In the genomic region with DNA sequence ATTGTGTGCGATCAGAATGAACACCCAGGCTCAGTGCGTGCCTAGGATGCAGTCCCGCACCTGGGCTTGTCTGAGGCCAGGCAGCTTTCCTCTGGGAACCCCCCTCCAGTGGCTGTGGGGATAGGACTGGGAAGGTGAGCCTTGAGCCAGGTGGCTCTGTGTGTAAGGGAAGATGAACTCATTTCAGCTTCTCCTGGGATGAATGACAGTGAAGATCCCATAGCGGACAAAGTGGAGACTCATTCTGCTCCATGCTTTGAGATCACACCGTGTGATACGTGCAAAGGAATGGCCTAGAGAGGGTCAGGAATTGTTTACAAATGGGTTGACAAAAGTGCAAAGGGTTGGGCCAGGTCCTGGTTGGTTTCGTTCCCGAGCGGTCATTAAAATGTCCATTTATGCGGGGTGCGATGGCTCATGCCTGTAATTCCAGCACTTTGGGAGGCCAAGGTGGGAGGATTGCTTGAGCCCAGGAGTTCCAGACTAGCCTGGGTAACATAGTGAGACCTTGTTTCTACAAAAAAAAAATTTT, we compare ENCODE assay signal across 20 cellular contexts. TPM values are rescaled to one million over a fixed set of nuclear protein-coding genes. Genes with fewer than 3 reads are reported as not detected.
DNase-seq lines count a peak whose midpoint lies in the region; ATAC-seq and TF ChIP-seq lines count a peak whose summit lies in the region.
"Had no signal": no experiment of that assay in that cellular context is flagged by ENCODE, and none has a peak within 500 bp of the region (broad histone marks: within the 10 kb centered on the region; RNA-seq: fewer than 3 reads in every experiment).

No MANE protein-coding gene starts in this region.

- H3K4me1 ChIP-seq in BLaER1 treated with 17β-estradiol and CSF1 and Interleukin-3, amounts not matched to agents 10 nM and 100 nM = peaks cover 52 to 79% (median 70%) of the 10 kb centered on the region in 10 experiments
- H3K4me1 ChIP-seq in right lobe of liver (peaks cover 0 to 95% (median 45%) of the 10 kb centered on the region in 4 donors), skeletal muscle tissue (ENCODE audit: control insufficient read depth in 3 of 3, insufficient read depth in 3 of 3, low read length in 3 of 3) (peaks cover 70 to 93% (median 88%) of the 10 kb centered on the region in 3 donors)

- WGBS in right lobe of liver (ENCODE audit: insufficient coverage, low coverage, low lambda C conversion rate, missing lambda C conversion rate) = 54% methylated on average over 11 of the region's 11 CpGs

- peak overlapping the region in 5 of 11 experiments; percentile 51 to 70 (median 66); a peak in 10 of 22 replicates for H3K27ac ChIP-seq in BLaER1 treated with 17β-estradiol and CSF1 and Interleukin-3, amounts not matched to agents 10 nM and 100 nM
- H3K27ac ChIP-seq in cingulate gyrus (ENCODE audit: low read depth, low read length) = peak overlapping the region; percentile 47
- peak overlapping the region; percentile 75 to 99 (median 76) for H3K27ac ChIP-seq in right lobe of liver
- peak overlapping the region; percentile 80 for H3K27ac ChIP-seq in skeletal muscle tissue (ENCODE audit: low read depth, low read length)

- H3K4me2 ChIP-seq in BLaER1 treated with 17β-estradiol and CSF1 and Interleukin-3, amounts not matched to agents 10 nM and 100 nM = peak overlapping the region in 9 of 11 experiments; percentile 79 to 96 (median 91); a peak in 17 of 22 replicates

- H3K4me3 ChIP-seq in BLaER1 treated with 17β-estradiol and CSF1 and Interleukin-3, amounts not matched to agents 10 nM and 100 nM = no peak overlapping the region
- no peak overlapping the region for H3K4me3 ChIP-seq in right lobe of liver
- no peak overlapping the region for H3K4me3 ChIP-seq in skeletal muscle tissue (ENCODE audit: low read length in 3 of 3)

- CTCF ChIA-PET in HEK293T (lab: Yijun Ruan, JAX) = interaction anchor here (0.7 to 0.8 kb wide), 3 partner anchors 12 to 69 kb away, joined by 3 to 4 read pairs (median 3); no protein-coding TSS in a partner anchor

- peaks cover 0 to 4% (median 0%) of the 10 kb centered on the region in 11 experiments; a peak in 1 of 22 replicates for H3K36me3 ChIP-seq in BLaER1 treated with 17β-estradiol and CSF1 and Interleukin-3, amounts not matched to agents 10 nM and 100 nM
- peaks cover 0 to 4% (median 0%) of the 10 kb centered on the region in 4 donors for H3K36me3 ChIP-seq in right lobe of liver
- peaks cover 0 to 10% (median 6%) of the 10 kb centered on the region in 3 donors for H3K36me3 ChIP-seq in skeletal muscle tissue (ENCODE audit: control insufficient read depth in 3 of 3, insufficient read depth in 3 of 3, low read length in 3 of 3)

- H4K20me1 ChIP-seq in BLaER1 treated with 17β-estradiol and CSF1 and Interleukin-3, amounts not matched to agents 10 nM and 100 nM = no peaks in the 10 kb centered on the region

- TF ChIP-seq CTCF in right lobe of liver (IDR thresholded peaks at IDR 0.05) = no peak

- peak overlapping the region in 4 of 11 experiments; percentile 2 to 67 (median 36); a peak in 3 of 22 replicates for H3K9ac ChIP-seq in BLaER1 treated with 17β-estradiol and CSF1 and Interleukin-3, amounts not matched to agents 10 nM and 100 nM
- H3K9ac ChIP-seq in skeletal muscle tissue (ENCODE audit: low read depth in 1 of 3, low read length in 3 of 3) = peak overlapping the region in 1 of 3 donors; percentile 73

- POLR2A ChIA-PET in HEK293T (lab: Yijun Ruan, JAX) = no interaction called here

- no peaks in the 10 kb centered on the region for H3K9me3 ChIP-seq in BLaER1 treated with 17β-estradiol and CSF1 and Interleukin-3, amounts not matched to agents 10 nM and 100 nM (replicated peaks in 1 of 11)
- H3K9me3 ChIP-seq in right lobe of liver = no peaks in the 10 kb centered on the region
- H3K9me3 ChIP-seq in skeletal muscle tissue (ENCODE audit: control insufficient read depth in 3 of 3, low read length in 3 of 3) = no peaks in the 10 kb centered on the region

- peak; percentile 20 to 34 (median 27) for ATAC-seq in right lobe of liver
- ATAC-seq: activated CD8-positive, alpha-beta T cell treated with anti-CD3 and anti-CD28 coated beads, Interleukin-2, amount 10 ng/mL, durations not matched to agents 7 days and 5 days; HCT116 had no signal

- intact Hi-C loops in right lobe of liver (cut with DNase I) = no loop called here

- TF ChIP-seq POLR2A in right lobe of liver (IDR thresholded peaks at IDR 0.05) = no peak

- peak in 2 of 3 donors; percentile 43 to 66 for DNase-seq in right lobe of liver
- no peak for DNase-seq in stimulated activated CD4-positive, alpha-beta T cell treated with anti-CD3 and anti-CD28 coated beads, Interleukin-1b, Interleukin-23, amount 100 ng/mL, for 48 hours
- DNase-seq in NCI-H2029 treated with DMSO at 0.1 percent for 48 hours (lab: John Stamatoyannopoulos, UW) = no peak
- no peak for DNase-seq in activated CD4-positive, alpha-beta T cell treated with anti-CD3 and anti-CD28 coated beads, Interleukin-2, amount 50 U/mL, for 1 hour
- no peak for DNase-seq in HEK293T (ENCODE audit: extremely low spot score)
- DNase-seq: activated CD4-positive, CD25-positive, alpha-beta regulatory T cell; activated CD8-positive, alpha-beta T cell treated with anti-CD3 and anti-CD28 coated beads, Interleukin-2, amount 10 ng/mL, durations not matched to agents 7 days and 5 days; activated naive CD4-positive, alpha-beta T cell treated with anti-CD3 and anti-CD28 coated beads for 36 hours; activated T-cell treated with anti-CD3 and anti-CD28 coated beads, Interleukin-2, amount 50 U/mL, for 4 hours; immature natural killer cell; NCI-H1417; NCI-H526 treated with DMSO at 0.1 percent for 48 hours; small intestine had no signal

- peaks cover 0 to 8% (median 0%) of the 10 kb centered on the region in 11 experiments; a peak in 4 of 22 replicates for H3K27me3 ChIP-seq in BLaER1 treated with 17β-estradiol and CSF1 and Interleukin-3, amounts not matched to agents 10 nM and 100 nM
- H3K27me3 ChIP-seq in right lobe of liver = no peaks in the 10 kb centered on the region
- H3K27me3 ChIP-seq in skeletal muscle tissue (ENCODE audit: control insufficient read depth in 3 of 3, insufficient read depth in 3 of 3, low read length in 3 of 3) = no peaks in the 10 kb centered on the region

TF ChIP-seq in HEK293T, 16 proteins besides CTCF, POLR2A, EP300 and RAD21:
- TF ChIP-seq FOXM1 (IDR thresholded peaks at IDR 0.05; ENCODE audit: borderline replicate concordance) (no peak), ELF4 (IDR thresholded peaks at IDR 0.05) (no peak), FOXK2 (IDR thresholded peaks at IDR 0.05) (no peak), FOXA1 (IDR thresholded peaks at IDR 0.05) (no peak), ZNF384 (IDR thresholded peaks at IDR 0.05) (no peak), SUZ12 (IDR thresholded peaks at IDR 0.05) (no peak), ARNT (IDR thresholded peaks at IDR 0.05) (no peak), BHLHE40 (IDR thresholded peaks at IDR 0.05; ENCODE audit: borderline replicate concordance) (no peak), SP1 (IDR thresholded peaks at IDR 0.05) (no peak)
- TF ChIP-seq, protein P1, sequence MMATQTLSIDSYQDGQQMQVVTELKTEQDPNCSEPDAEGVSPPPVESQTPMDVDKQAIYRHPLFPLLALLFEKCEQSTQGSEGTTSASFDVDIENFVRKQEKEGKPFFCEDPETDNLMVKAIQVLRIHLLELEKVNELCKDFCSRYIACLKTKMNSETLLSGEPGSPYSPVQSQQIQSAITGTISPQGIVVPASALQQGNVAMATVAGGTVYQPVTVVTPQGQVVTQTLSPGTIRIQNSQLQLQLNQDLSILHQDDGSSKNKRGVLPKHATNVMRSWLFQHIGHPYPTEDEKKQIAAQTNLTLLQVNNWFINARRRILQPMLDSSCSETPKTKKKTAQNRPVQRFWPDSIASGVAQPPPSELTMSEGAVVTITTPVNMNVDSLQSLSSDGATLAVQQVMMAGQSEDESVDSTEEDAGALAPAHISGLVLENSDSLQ (IDR thresholded peaks at IDR 0.05) = no peak

RNA-seq across cellular contexts. Expression of a gene that starts 15.8 kb away (rescaled TPM):
- total RNA-seq in right lobe of liver = 100 to 1,000 TPM; 120 to 215 (median 131) TPM
- total RNA-seq in skeletal muscle tissue = 44.4 TPM
- total RNA-seq: activated naive CD4-positive, alpha-beta T cell treated with anti-CD3 and anti-CD28 coated beads for 36 hours; myocyte had no signal

RNA-seq across cellular contexts. Expression of a gene that starts 18.7 kb away (rescaled TPM):
- total RNA-seq in right lobe of liver (10 to 100 TPM in 1 of 6 experiments, 1 to 10 TPM in 5; 4.8 to 16.6 (median 6.6) TPM), skeletal muscle tissue (1.0 TPM)
- total RNA-seq: astrocyte, lung microvascular endothelial cell, myocyte had no signal

Comparison
In these comparisons a context has a peak if more than half of its experiments do, and no peak if none do; other contexts are left out.
1. DNase-seq: peak in right lobe of liver (2 of 3); none in stimulated activated CD4-positive, alpha-beta T cell treated with anti-CD3 and anti-CD28 coated beads, Interleukin-1b, Interleukin-23, amount 100 ng/mL, for 48 hours (single experiment), NCI-H2029 treated with DMSO at 0.1 percent for 48 hours (single experiment), activated CD4-positive, alpha-beta T cell treated with anti-CD3 and anti-CD28 coated beads, Interleukin-2, amount 50 U/mL, for 1 hour (single experiment) and HEK293T (single experiment).